In the genomic region with DNA sequence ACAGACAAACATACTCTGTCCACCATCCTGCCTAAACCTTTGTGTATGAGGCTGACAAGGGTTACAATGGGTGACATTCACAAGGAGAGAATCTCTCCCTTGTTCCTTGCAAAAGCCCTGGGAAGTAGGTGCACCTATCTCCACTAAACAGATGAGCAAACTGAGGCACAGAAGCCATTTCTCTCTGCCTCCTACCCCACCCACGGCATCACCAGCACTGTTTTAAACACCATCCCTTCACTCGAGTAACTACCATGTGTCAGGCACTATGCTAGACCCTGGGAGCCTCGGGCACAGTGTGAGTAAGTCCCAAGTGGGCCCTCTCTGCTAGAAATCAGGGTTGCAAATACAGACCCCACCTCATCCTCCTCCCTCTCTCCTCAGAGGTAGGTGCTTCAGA, we compare ENCODE assay signal across 8 cellular contexts. TPM values are rescaled to one million over a fixed set of nuclear protein-coding genes. Genes with fewer than 3 reads are reported as not detected.
DNase-seq lines count a peak whose midpoint lies in the region; ATAC-seq and TF ChIP-seq lines count a peak whose summit lies in the region.

No MANE protein-coding gene starts in this region.

- H3K9me3 Mint-ChIP-seq in CD8-positive, alpha-beta T cell, result no peaks in the 10 kb centered on the region
- H3K9me3 Mint-ChIP-seq in neural progenitor cell, result no peaks in the 10 kb centered on the region

- H3K4me3 ChIP-seq in CD8-positive, alpha-beta T cell (ENCODE audit: low read depth, low read length), result peak overlapping the region; percentile 89
- H3K4me3 ChIP-seq in NB4 (ENCODE audit: low read depth, low read length) (peak overlapping the region; percentile 90), endocrine pancreas (ENCODE audit: control insufficient read depth, insufficient read depth, low read length) (peak overlapping the region; percentile 84), neural progenitor cell (peak overlapping the region; percentile 80)

- DNase-seq in CD8-positive, alpha-beta T cell, result no peak
- peak; percentile 20 for DNase-seq in NB4 (ENCODE audit: low read depth)
- DNase-seq in neural progenitor cell (ENCODE audit: low spot score), result no peak
- no peak for DNase-seq in anterior cingulate cortex (lab: John Stamatoyannopoulos, UW)
- no peak for DNase-seq in KG1 (lab: John Stamatoyannopoulos, UW)
- no peak for DNase-seq in GM19238 (ENCODE audit: insufficient read length, low spot score)
- no peak for DNase-seq in NCI-H2227 (lab: John Stamatoyannopoulos, UW; ENCODE audit: unreplicated experiment)

- CTCF ChIA-PET in CD8-positive, alpha-beta T cell (lab: Charles Lee), result interaction anchor here (1.3 kb wide), 1 partner anchor 33 kb away, joined by 3 read pairs; no protein-coding TSS in a partner anchor

- no peaks in the 10 kb centered on the region for H3K27me3 ChIP-seq in CD8-positive, alpha-beta T cell (ENCODE audit: insufficient read depth, low read length)
- H3K27me3 ChIP-seq in endocrine pancreas (ENCODE audit: control insufficient read depth, insufficient read depth, low read length) (no peaks in the 10 kb centered on the region), neural progenitor cell (no peaks in the 10 kb centered on the region)

- no peaks in the 10 kb centered on the region for H3K27me3 Mint-ChIP-seq in CD8-positive, alpha-beta T cell (ENCODE audit: low read depth)
- H3K27me3 Mint-ChIP-seq in neural progenitor cell (ENCODE audit: insufficient read depth, low read depth), result no peaks in the 10 kb centered on the region

- peaks cover 76% of the 10 kb centered on the region for H3K4me1 Mint-ChIP-seq in CD8-positive, alpha-beta T cell (ENCODE audit: low read depth)
- H3K4me1 Mint-ChIP-seq in neural progenitor cell, result peaks cover 22% of the 10 kb centered on the region

- H3K9ac ChIP-seq in endocrine pancreas (ENCODE audit: control insufficient read depth, insufficient read depth, low read length) (peak overlapping the region; percentile 58), neural progenitor cell (peak overlapping the region; percentile 72)

- no peak for TF ChIP-seq POLR2A in NB4 (IDR thresholded peaks at IDR 0.05; ENCODE audit: extremely low read depth, insufficient read length)

- H4K20me1 ChIP-seq in neural progenitor cell (ENCODE audit: low read depth), result peaks cover 30% of the 10 kb centered on the region

- POLR2A ChIA-PET in CD8-positive, alpha-beta T cell (lab: Charles Lee), result interaction anchor here (1.5 kb wide), 1 partner anchor 21 kb away, joined by 8 read pairs; no protein-coding TSS in a partner anchor

- H3K79me2 ChIP-seq in neural progenitor cell (ENCODE audit: low read depth), result peaks cover 69% of the 10 kb centered on the region

- TF ChIP-seq CTCF in CD8-positive, alpha-beta T cell (IDR thresholded peaks at IDR 0.05), result no peak
- TF ChIP-seq CTCF in NB4 (IDR thresholded peaks at IDR 0.05; ENCODE audit: low read depth, low read length), result no peak
- TF ChIP-seq CTCF in neural progenitor cell (IDR thresholded peaks at IDR 0.05), result no peak

- H3K36me3 Mint-ChIP-seq in CD8-positive, alpha-beta T cell, result peaks cover 51% of the 10 kb centered on the region
- peaks cover 3% of the 10 kb centered on the region for H3K36me3 Mint-ChIP-seq in neural progenitor cell

- peak overlapping the region; percentile 96 for H3K27ac Mint-ChIP-seq in CD8-positive, alpha-beta T cell
- H3K27ac Mint-ChIP-seq in neural progenitor cell, result no peak overlapping the region

- H3K4me2 ChIP-seq in neural progenitor cell, result peak overlapping the region; percentile 95

- ATAC-seq in CD8-positive, alpha-beta T cell, result no peak

- intact Hi-C loops in CD8-positive, alpha-beta T cell (cut with DNase I, micrococcal nuclease), result no loop called here

- H3K4me3 Mint-ChIP-seq in CD8-positive, alpha-beta T cell, result peak overlapping the region; percentile 97
- peak overlapping the region; percentile 97 for H3K4me3 Mint-ChIP-seq in neural progenitor cell

- H3K27ac ChIP-seq in CD8-positive, alpha-beta T cell (ENCODE audit: low read depth, low read length), result peak overlapping the region; percentile 77
- H3K27ac ChIP-seq in neural progenitor cell, result no peak overlapping the region

- H2AFZ ChIP-seq in neural progenitor cell (replicated peaks), result no peak overlapping the region

- no peaks in the 10 kb centered on the region for H3F3A ChIP-seq in neural progenitor cell (ENCODE audit: low read depth)

- no peaks in the 10 kb centered on the region for H3K9me3 ChIP-seq in CD8-positive, alpha-beta T cell (ENCODE audit: low read length)
- H3K9me3 ChIP-seq in endocrine pancreas (ENCODE audit: control insufficient read depth, low read length) (no peaks in the 10 kb centered on the region), neural progenitor cell (ENCODE audit: low read depth) (no peaks in the 10 kb centered on the region)

- peaks cover 12% of the 10 kb centered on the region for H3K36me3 ChIP-seq in CD8-positive, alpha-beta T cell (ENCODE audit: insufficient read depth, low read length)
- H3K36me3 ChIP-seq in endocrine pancreas (ENCODE audit: control insufficient read depth, insufficient read depth, low read length) (no peaks in the 10 kb centered on the region), neural progenitor cell (no peaks in the 10 kb centered on the region)

- H3K4me1 ChIP-seq in CD8-positive, alpha-beta T cell (ENCODE audit: insufficient read depth, low read length), result peaks cover 31% of the 10 kb centered on the region
- H3K4me1 ChIP-seq in endocrine pancreas (ENCODE audit: control insufficient read depth, insufficient read depth, low read length), result peaks cover 8% of the 10 kb centered on the region
- H3K4me1 ChIP-seq in neural progenitor cell, result peaks cover 12% of the 10 kb centered on the region

RNA-seq across cellular contexts. Expression of a gene that starts 0.9 kb away (rescaled TPM):
- total RNA-seq in CD8-positive, alpha-beta T cell, result 10 to 100 TPM; 57.8 to 59.0 TPM
- 22.1 and 49.0 TPM in 2 replicates for total RNA-seq in neural progenitor cell (ENCODE audit: low replicate concordance)

RNA-seq across cellular contexts. Expression of a gene that starts 1.0 kb away (rescaled TPM):
- total RNA-seq in CD8-positive, alpha-beta T cell, result 10 to 100 TPM; 15.9 to 21.1 TPM
- 13.6 and 20.2 TPM in 2 replicates for total RNA-seq in neural progenitor cell (ENCODE audit: low replicate concordance)

RNA-seq across cellular contexts. Expression of a gene that starts 41.0 kb away (rescaled TPM):
- 1 to 10 TPM; 6.4 TPM for total RNA-seq in CD8-positive, alpha-beta T cell
- 61.3 and 89.3 TPM in 2 replicates for total RNA-seq in neural progenitor cell (ENCODE audit: low replicate concordance)
